Comparison of ENCODE assay signal across 8 cellular contexts in genomic region chr3:57910988-57911387, GRCh38.
DNase-seq lines count a peak whose midpoint lies in the region; ATAC-seq and TF ChIP-seq lines count a peak whose summit lies in the region.

No MANE protein-coding gene starts in this region.

- no CpG with 5 or more reads among the region's 2 CpGs for WGBS in iPS DF 6.9 (ENCODE audit: insufficient coverage, insufficient read length)

- CTCF ChIA-PET in T-cell (lab: Charles Lee): no interaction called here

- no peaks in the 10 kb centered on the region for H3K4me1 Mint-ChIP-seq in T-cell

- H3K4me3 ChIP-seq in AG10803 (ENCODE audit: low read length) (no peak overlapping the region), iPS DF 6.9 (ENCODE audit: low read length) (no peak overlapping the region)

- no peak overlapping the region for H3K27ac Mint-ChIP-seq in T-cell

- no peaks in the 10 kb centered on the region for H3K9me3 Mint-ChIP-seq in T-cell

- H3K36me3 ChIP-seq in iPS DF 6.9 (ENCODE audit: control insufficient read depth, insufficient read depth, low read length): no peaks in the 10 kb centered on the region; the same call in 1 of the 2 replicates

- TF ChIP-seq CTCF in AG10803 (conservative IDR thresholded peaks at IDR 0.05; ENCODE audit: low read length): peak; percentile 29
- no peak for TF ChIP-seq CTCF in omental fat pad (IDR thresholded peaks at IDR 0.05)

- no peak for DNase-seq in AG10803 (ENCODE audit: low read depth)
- DNase-seq in H4 (ENCODE audit: low spot score): peak; percentile 14
- DNase-seq in T-cell: peak in 22 of 34 experiments; percentile 2 to 32 (median 14)
- DNase-seq in iPS DF 6.9 (ENCODE audit: low read depth, low spot score): peak; percentile 9
- DNase-seq in omental fat pad (ENCODE audit: low spot score): no peak
- DNase-seq in cerebellar cortex (ENCODE audit: low spot score): no peak
- DNase-seq in NCI-H2081 (lab: John Stamatoyannopoulos, UW): no peak

- no peaks in the 10 kb centered on the region for H3K9me3 ChIP-seq in iPS DF 6.9 (ENCODE audit: control insufficient read depth, insufficient read depth, low read length)

- no peaks in the 10 kb centered on the region for H3K27me3 ChIP-seq in iPS DF 6.9 (ENCODE audit: control insufficient read depth, insufficient read depth, low read length)

- no peak for ATAC-seq in T-cell (replicated peaks in 1 of 4)
- no peak for ATAC-seq in omental fat pad (ENCODE audit: low FRiP score)
- ATAC-seq in HG03045 (IDR thresholded peaks at IDR 0.05; ENCODE audit: unreplicated experiment): no peak

- peaks cover 42% of the 10 kb centered on the region for H3K36me3 Mint-ChIP-seq in T-cell

- no peaks in the 10 kb centered on the region for H3K4me1 ChIP-seq in iPS DF 6.9 (ENCODE audit: control insufficient read depth, insufficient read depth, low read length)

- H3K27ac ChIP-seq in iPS DF 6.9 (ENCODE audit: low read length): no peak overlapping the region

- POLR2A ChIA-PET in T-cell (lab: Charles Lee): no interaction called here

- no peak overlapping the region for H3K4me3 Mint-ChIP-seq in T-cell

- no peaks in the 10 kb centered on the region for H3K27me3 Mint-ChIP-seq in T-cell

Comparison
In these comparisons a context has a peak if more than half of its experiments do, and no peak if none do; other contexts are left out.
1. DNase-seq: peak in H4 (single experiment), T-cell (22 of 34) and iPS DF 6.9 (single experiment); none in AG10803 (single experiment), omental fat pad (single experiment), cerebellar cortex (single experiment) and NCI-H2081 (0 of 2).